Comparison of ENCODE assay signal across 13 cellular contexts in genomic region chr1:186899577-186899976, GRCh38.
DNase-seq lines count a peak whose midpoint lies in the region; ATAC-seq and TF ChIP-seq lines count a peak whose summit lies in the region.
"Had no signal": no experiment of that assay in that cellular context is flagged by ENCODE, and none has a peak within 500 bp of the region (broad histone marks: within the 10 kb centered on the region; RNA-seq: fewer than 3 reads in every experiment).

No MANE protein-coding gene starts in this region.

- H2BK12ac ChIP-seq in neuronal stem cell (ENCODE audit: low read length): no peak overlapping the region

- no peak for TF ChIP-seq CTCF in upper lobe of left lung (IDR thresholded peaks at IDR 0.05)

- H3K4me1 ChIP-seq in upper lobe of left lung (peaks cover 0 to 4% (median 0%) of the 10 kb centered on the region in 4 donors), neuronal stem cell (ENCODE audit: control insufficient read depth in 2 of 2, insufficient read depth in 1 of 2, low read depth in 1 of 2, low read length in 2 of 2) (no peaks in the 10 kb centered on the region)
- H3K4me1 ChIP-seq: pancreas, uterus had no signal

- H3K4me3 ChIP-seq in upper lobe of left lung (no peak overlapping the region), neuronal stem cell (ENCODE audit: low read length in 2 of 2) (no peak overlapping the region)
- H3K4me3 ChIP-seq: gastroesophageal sphincter, pancreas, uterus had no signal

- no peak for TF ChIP-seq POLR2A in upper lobe of left lung (IDR thresholded peaks at IDR 0.05)

- H3K27ac ChIP-seq in upper lobe of left lung (no peak overlapping the region), neuronal stem cell (replicated peaks; ENCODE audit: low read length) (no peak overlapping the region)
- H3K27ac ChIP-seq: HL-60, pancreas had no signal

- no peak overlapping the region for H2BK15ac ChIP-seq in neuronal stem cell (ENCODE audit: low read length)

- no peak overlapping the region for H3K18ac ChIP-seq in neuronal stem cell (ENCODE audit: low read length)

- no peaks in the 10 kb centered on the region for H3K79me1 ChIP-seq in neuronal stem cell (ENCODE audit: low read depth, low read length)

- peak; percentile 96 for ATAC-seq in GM21529 (IDR thresholded peaks at IDR 0.05; ENCODE audit: unreplicated experiment)
- peak; percentile 73 for ATAC-seq in HG03135 (IDR thresholded peaks at IDR 0.05; ENCODE audit: unreplicated experiment)
- no peak for ATAC-seq in upper lobe of left lung (ENCODE audit: low FRiP score in 2 of 2)
- ATAC-seq: gastroesophageal sphincter, pancreas had no signal

- no peak overlapping the region for H2AK5ac ChIP-seq in neuronal stem cell (ENCODE audit: low read depth, low read length)

- H3K36me3 ChIP-seq in upper lobe of left lung (no peaks in the 10 kb centered on the region), neuronal stem cell (replicated peaks in 1 of 2; ENCODE audit: control insufficient read depth in 2 of 2, insufficient read depth in 2 of 2, low read length in 2 of 2) (no peaks in the 10 kb centered on the region)
- H3K36me3 ChIP-seq: gastroesophageal sphincter, pancreas, uterus had no signal

- H3K9ac ChIP-seq in neuronal stem cell (ENCODE audit: low read depth, low read length, poor library complexity): no peak overlapping the region

- H3K4ac ChIP-seq in neuronal stem cell (ENCODE audit: low read length): no peak overlapping the region

- no peak overlapping the region for H3K14ac ChIP-seq in neuronal stem cell (ENCODE audit: low read length)

- H3K23ac ChIP-seq in neuronal stem cell (ENCODE audit: low read depth, low read length, poor library complexity): no peak overlapping the region

- no peak overlapping the region for H4K8ac ChIP-seq in neuronal stem cell (ENCODE audit: low read depth, low read length)

- H3K9me3 ChIP-seq in upper lobe of left lung (no peaks in the 10 kb centered on the region), neuronal stem cell (replicated peaks in 1 of 2; ENCODE audit: control insufficient read depth in 2 of 2, insufficient read depth in 1 of 2, low read depth in 1 of 2, low read length in 2 of 2) (no peaks in the 10 kb centered on the region)
- H3K9me3 ChIP-seq: gastroesophageal sphincter, pancreas, uterus had no signal

- no peak overlapping the region for H2BK5ac ChIP-seq in neuronal stem cell (ENCODE audit: low read length)

- DNase-seq in stimulated activated CD4-positive, alpha-beta T cell treated with anti-CD3 and anti-CD28 coated beads, Interleukin-15, amount 100 ng/mL, for 24 hours: peak; percentile 5
- no peak for DNase-seq in stimulated activated CD4-positive, alpha-beta T cell treated with anti-CD3 and anti-CD28 coated beads, Interleukin-4, amount 100 ng/mL, for 24 hours
- DNase-seq in AG20443 (ENCODE audit: low spot score) (no peak), upper lobe of left lung (no peak), NCI-H748 (lab: John Stamatoyannopoulos, UW; ENCODE audit: unreplicated experiment) (no peak), neuronal stem cell (ENCODE audit: low spot score) (no peak)
- DNase-seq: activated naive CD4-positive, alpha-beta T cell treated with anti-CD3 and anti-CD28 coated beads for 36 hours; pancreas; uterus had no signal

- 87 to 88% methylated on average over 3 of the region's 3 CpGs for WGBS in upper lobe of left lung, 2 donors
- WGBS in neuronal stem cell (ENCODE audit: extremely low coverage in 2 of 2, insufficient read length in 2 of 2, insufficient replicate concordance in 1 of 2), 2 donors: no CpG with 5 or more reads among the region's 3 CpGs

- H2BK120ac ChIP-seq in neuronal stem cell (ENCODE audit: low read depth, low read length): no peak overlapping the region

- H2AFZ ChIP-seq in neuronal stem cell (ENCODE audit: low read length): no peak overlapping the region

- no peak overlapping the region for H3K4me2 ChIP-seq in neuronal stem cell (ENCODE audit: insufficient read depth, low read length, poor library complexity, severe bottlenecking)

- no peak overlapping the region for H4K91ac ChIP-seq in neuronal stem cell (ENCODE audit: low read depth, low read length, poor library complexity)

- TF ChIP-seq EP300 in upper lobe of left lung (IDR thresholded peaks at IDR 0.05): no peak

- no peaks in the 10 kb centered on the region for H3K27me3 ChIP-seq in upper lobe of left lung
- no peaks in the 10 kb centered on the region for H3K27me3 ChIP-seq in neuronal stem cell (ENCODE audit: control insufficient read depth in 3 of 3, insufficient read depth in 3 of 3, low read depth in 1 of 3, low read length in 3 of 3)
- H3K27me3 ChIP-seq: gastroesophageal sphincter, pancreas, uterus had no signal

Comparison
In these comparisons a context has a peak if more than half of its experiments do, and no peak if none do; other contexts are left out.
1. ATAC-seq: peak in GM21529 (single experiment) and HG03135 (single experiment); none in upper lobe of left lung (0 of 2).